In genomic region chr3:168102735-168103410, GRCh38 we compare ENCODE assay signal across 18 cellular contexts.
"Had no signal": no experiment of that assay in that cellular context is flagged by ENCODE, and none has a peak within 500 bp of the region (broad histone marks: within the 10 kb centered on the region; RNA-seq: fewer than 3 reads in every experiment).

No MANE protein-coding gene starts in this region.

- DNase-seq: activated CD4-positive, alpha-beta T cell treated with anti-CD3 and anti-CD28 coated beads, Interleukin-2, amount 50 U/mL, for 1 hour; activated CD4-positive, CD25-positive, alpha-beta regulatory T cell treated with anti-CD3 and anti-CD28 coated beads, Interleukin-2, amount 50 U/mL, for 72 hours; activated CD8-positive, alpha-beta T cell treated with anti-CD3 and anti-CD28 coated beads for 36 hours; activated naive CD4-positive, alpha-beta T cell; activated T-cell treated with anti-CD3 and anti-CD28 coated beads, Interleukin-2, amount 50 U/mL, for 4 hours; cerebellar nuclear complex; dorsolateral prefrontal cortex; effector memory CD4-positive, alpha-beta T cell; mesenchymal stem cell; natural killer cell; right cardiac atrium; spleen; stimulated activated CD4-positive, alpha-beta T cell treated with anti-CD3 and anti-CD28 coated beads, Interleukin-2, amount 100 ng/mL, for 48 hours; stimulated activated naive CD4-positive, alpha-beta T cell treated with Interleukin-2 at 50 U/mL for 16 hours; T-helper 17 cell had no signal

- H3K36me3 ChIP-seq: spleen, tibial nerve had no signal

- ATAC-seq: activated CD8-positive, alpha-beta T cell treated with anti-CD3 and anti-CD28 coated beads for 36 hours; activated naive CD4-positive, alpha-beta T cell treated with anti-CD3 and anti-CD28 coated beads, Interleukin-2, amount 50 U/mL, for 72 hours; activated T-cell treated with anti-CD3 and anti-CD28 coated beads, Interleukin-2, amount 50 U/mL, for 4 hours; natural killer cell; T-helper 17 cell had no signal

- H3K27me3 ChIP-seq: dorsolateral prefrontal cortex, spleen, tibial nerve had no signal

- H3K4me1 ChIP-seq: spleen, tibial nerve had no signal

- H3K9me3 ChIP-seq: tibial nerve had no signal

- H3K4me3 ChIP-seq: coronary artery, dorsolateral prefrontal cortex, spleen, tibial nerve had no signal

- H3K27ac ChIP-seq: coronary artery, dorsolateral prefrontal cortex, spleen, tibial nerve had no signal
